26 cellular contexts compared by ENCODE assay signal in the genomic region with DNA sequence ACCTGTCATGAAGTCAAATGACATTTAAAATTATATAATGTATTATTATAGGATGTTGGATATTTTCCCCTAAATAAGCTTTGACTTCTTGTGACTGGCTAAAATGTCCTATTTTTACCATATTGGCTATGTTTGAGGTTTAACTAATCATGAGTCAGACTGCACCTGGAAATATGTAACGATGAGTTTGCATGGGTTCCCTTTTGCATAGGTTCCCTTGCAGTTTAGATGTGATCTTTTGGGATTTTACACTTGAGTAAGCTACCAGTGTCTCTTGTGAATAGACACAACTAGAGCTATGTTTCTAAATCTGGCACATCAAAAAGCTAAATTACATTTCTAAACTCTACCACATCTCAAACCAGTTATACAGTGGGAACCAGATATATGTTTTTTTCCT. TPM values are rescaled to one million over a fixed set of nuclear protein-coding genes. Genes with fewer than 3 reads are reported as not detected.
"Had no signal": no experiment of that assay in that cellular context is flagged by ENCODE, and none has a peak within 500 bp of the region (broad histone marks: within the 10 kb centered on the region; RNA-seq: fewer than 3 reads in every experiment).

No MANE protein-coding gene starts in this region.

- H3K4me3 ChIP-seq: SJSA1, SK-N-MC had no signal

- H3K36me3 ChIP-seq: SJSA1 had no signal

- H3K27ac ChIP-seq: SJSA1, SK-N-MC had no signal

- H3K9me3 ChIP-seq: SJSA1 had no signal

- DNase-seq: IMR-90, Kasumi-1, KG1, MV-4-11, NCI-H1092, NCI-H1105 treated with DMSO at 0.1 percent for 48 hours, NCI-H1417 treated with DMSO at 0.1 percent for 48 hours, NCI-H146, NCI-H1694 treated with DMSO at 0.1 percent for 48 hours, NCI-H1930, NCI-H2081, NCI-H2107, NCI-H226, NCI-H446, NCI-H510A, NCI-H524 treated with DMSO at 0.1 percent for 48 hours, NCI-H69, NCI-H774, Right ventricle myocardium superior, RPMI8226, SIG-M5 had no signal

RNA-seq across cellular contexts. Expression of gene PDZRN4, which starts 5.2 kb away (rescaled TPM):
- total RNA-seq: HepG2, HT1080, IMR-90, MCF 10A, Right ventricle myocardium superior, SJSA1 had no signal
